Comparison of ENCODE assay signal across 27 cellular contexts in the genomic region with DNA sequence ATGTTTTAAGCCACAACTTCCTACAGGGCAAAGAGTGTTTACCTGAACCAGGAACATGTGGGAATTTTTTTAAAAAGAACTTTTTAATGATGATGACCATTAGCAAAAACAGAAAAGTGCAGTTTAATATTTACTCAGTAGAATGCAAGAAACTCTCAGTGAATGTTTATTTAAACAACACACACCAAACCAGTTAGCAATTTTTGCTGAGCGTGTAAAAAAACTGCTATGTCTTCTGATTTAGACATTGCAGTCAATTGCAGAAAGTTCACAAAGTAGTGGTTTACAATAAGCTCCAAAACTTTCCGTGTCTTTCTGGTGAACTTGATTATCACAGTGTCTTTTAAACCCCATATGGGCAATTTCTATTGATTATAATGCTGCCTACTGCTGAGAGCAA.
"Had no signal": no experiment of that assay in that cellular context is flagged by ENCODE, and none has a peak within 500 bp of the region (broad histone marks: within the 10 kb centered on the region; RNA-seq: fewer than 3 reads in every experiment).

No MANE protein-coding gene starts in this region.

- H3K36me3 ChIP-seq: colonic mucosa, esophagus muscularis mucosa, lower lobe of right lung, neutrophil, stomach, thyroid gland, vagina had no signal

- H3K27me3 ChIP-seq: colonic mucosa, esophagus muscularis mucosa, neutrophil, stomach, thyroid gland, vagina had no signal

- H3K4me2 ChIP-seq: smooth muscle cell had no signal

- H3K27ac ChIP-seq: colonic mucosa, esophagus muscularis mucosa, lower lobe of right lung, neutrophil, parathyroid adenoma, stomach, thyroid gland, vagina had no signal

- H3K79me2 ChIP-seq: parathyroid adenoma had no signal

- DNase-seq: colonic mucosa; effector CD8-positive, alpha-beta T cell; endodermal cell; foreskin melanocyte; glutamatergic neuron; hypothalamus; immature natural killer cell; islet precursor cell; kidney glomerular epithelial cell; left colon; left ventricle myocardium superior; lower lobe of right lung; naive thymus-derived CD8-positive, alpha-beta T cell; stimulated activated CD4-positive, alpha-beta T cell treated with anti-CD3 and anti-CD28 coated beads, Interleukin-12 subunit alpha, Interleukin-12 subunit beta, amount 100 ng/mL, for 4 hours; stimulated activated CD4-positive, alpha-beta T cell treated with anti-CD3 and anti-CD28 coated beads, Interleukin-1b, Interleukin-23, amount 100 ng/mL, for 48 hours; stimulated activated CD4-positive, alpha-beta T cell treated with anti-CD3 and anti-CD28 coated beads, Interleukin-4, amount 100 ng/mL, for 1 hour; stimulated activated CD8-positive, alpha-beta memory T cell treated with anti-CD3 and anti-CD28 coated beads, Interleukin-4, amount 100 ng/mL, for 48 hours; stimulated activated naive CD4-positive, alpha-beta T cell; stomach; thyroid gland; trophoblast cell had no signal

- H3K9me3 ChIP-seq: colonic mucosa, esophagus muscularis mucosa, lower lobe of right lung, neutrophil, stomach, thyroid gland, vagina had no signal

- H2AFZ ChIP-seq: parathyroid adenoma had no signal

- H3K4me1 ChIP-seq: colonic mucosa, parathyroid adenoma, thyroid gland, vagina had no signal

- H3K4me3 ChIP-seq: colonic mucosa, esophagus muscularis mucosa, lower lobe of right lung, smooth muscle cell, stomach, thyroid gland, vagina had no signal

- H3K9ac ChIP-seq: parathyroid adenoma had no signal

- ATAC-seq: left colon; left ventricle myocardium superior; lower lobe of right lung; naive thymus-derived CD8-positive, alpha-beta T cell; sciatic nerve had no signal
